In genomic region chr18:70373062-70373519, GRCh38 we compare ENCODE assay signal across 9 cellular contexts.
DNase-seq lines count a peak whose midpoint lies in the region; ATAC-seq and TF ChIP-seq lines count a peak whose summit lies in the region.
"Had no signal": no experiment of that assay in that cellular context is flagged by ENCODE, and none has a peak within 500 bp of the region (broad histone marks: within the 10 kb centered on the region; RNA-seq: fewer than 3 reads in every experiment).

No MANE protein-coding gene starts in this region.

- ATAC-seq in PC-3 (peak; percentile 77), GM21723 (IDR thresholded peaks at IDR 0.05; ENCODE audit: unreplicated experiment) (no peak), GM18520 (IDR thresholded peaks at IDR 0.05; ENCODE audit: unreplicated experiment) (no peak)

- H3K79me2 ChIP-seq in PC-3 (ENCODE audit: low read length) (no peaks in the 10 kb centered on the region), neural progenitor cell (ENCODE audit: low read depth) (no peaks in the 10 kb centered on the region)

- H4K20me1 ChIP-seq in PC-3 (ENCODE audit: low read length) (no peaks in the 10 kb centered on the region), neural progenitor cell (ENCODE audit: low read depth) (no peaks in the 10 kb centered on the region)

- no peaks in the 10 kb centered on the region for H3K36me3 ChIP-seq in PC-3 (ENCODE audit: low read depth, low read length)
- no peaks in the 10 kb centered on the region for H3K36me3 ChIP-seq in neural progenitor cell

- peaks cover 9% of the 10 kb centered on the region for H3K27me3 Mint-ChIP-seq in dendritic cell treated with granulocyte-macrophage colony-stimulating factor and Interleukin-4, amounts not matched to agents 40 ng/mL and 50 ng/mL, for 4 days
- H3K27me3 Mint-ChIP-seq in neural progenitor cell (ENCODE audit: insufficient read depth, low read depth), result no peaks in the 10 kb centered on the region

- BruUV-seq in PC-3 (replicated peaks; lab: Mats Ljungman, UMichigan), result no TSS peak

- H3K4me1 Mint-ChIP-seq in dendritic cell treated with granulocyte-macrophage colony-stimulating factor and Interleukin-4, amounts not matched to agents 40 ng/mL and 50 ng/mL, for 4 days (ENCODE audit: low read depth), result peaks cover 18% of the 10 kb centered on the region
- H3K4me1 Mint-ChIP-seq in neural progenitor cell, result peaks cover 9% of the 10 kb centered on the region

- no peaks in the 10 kb centered on the region for H3K9me2 ChIP-seq in PC-3 (replicated peaks; ENCODE audit: low read length)

- TF ChIP-seq CTCF in PC-3 (conservative IDR thresholded peaks at IDR 0.05; ENCODE audit: low read depth, low read length) (no peak), neural progenitor cell (IDR thresholded peaks at IDR 0.05) (no peak)

- DNase-seq in GM03348 (ENCODE audit: low spot score) (peak; percentile 66), PC-3 (peak; percentile 89), neural progenitor cell (ENCODE audit: low spot score) (no peak), cortex of kidney (lab: John Stamatoyannopoulos, UW) (no peak)
- DNase-seq in effector CD8-positive, alpha-beta T cell (lab: John Stamatoyannopoulos, UW), result no peak
- DNase-seq: activated CD4-positive, alpha-beta T cell treated with anti-CD3 and anti-CD28 coated beads, Interleukin-2, amount 50 U/mL, for 4 hours had no signal

- H3K27ac Mint-ChIP-seq in dendritic cell treated with granulocyte-macrophage colony-stimulating factor and Interleukin-4, amounts not matched to agents 40 ng/mL and 50 ng/mL, for 4 days, result peak overlapping the region; percentile 12
- no peak overlapping the region for H3K27ac Mint-ChIP-seq in neural progenitor cell

- H3K4me3 ChIP-seq in PC-3 (ENCODE audit: low read length) (peak overlapping the region; percentile 7; the same call in 1 of the 2 replicates), neural progenitor cell (no peak overlapping the region)

- H3K9me3 ChIP-seq in PC-3 (ENCODE audit: low read length), result no peaks in the 10 kb centered on the region
- H3K9me3 ChIP-seq in neural progenitor cell (ENCODE audit: low read depth), result no peaks in the 10 kb centered on the region

- peaks cover 5% of the 10 kb centered on the region for H3F3A ChIP-seq in PC-3 (ENCODE audit: low read length, unreplicated experiment)
- no peaks in the 10 kb centered on the region for H3F3A ChIP-seq in neural progenitor cell (ENCODE audit: low read depth)

- no peaks in the 10 kb centered on the region for H3K36me3 Mint-ChIP-seq in dendritic cell treated with granulocyte-macrophage colony-stimulating factor and Interleukin-4, amounts not matched to agents 40 ng/mL and 50 ng/mL, for 4 days (ENCODE audit: low read depth)
- no peaks in the 10 kb centered on the region for H3K36me3 Mint-ChIP-seq in neural progenitor cell

- CTCF ChIA-PET in PC-3 (lab: Charles Lee), result interaction anchor here (1.3 kb wide), 1 partner anchor 61 kb away, joined by 5 read pairs; no protein-coding TSS in a partner anchor

- POLR2A ChIA-PET in PC-3 (lab: Charles Lee; ENCODE audit: unreplicated experiment), result interaction anchor here (0.6 kb wide), 1 partner anchor 1576 kb away, joined by 3 read pairs; no protein-coding TSS in a partner anchor

- H3K4me1 ChIP-seq in PC-3 (ENCODE audit: insufficient read depth, low read length), result peaks cover 38% of the 10 kb centered on the region
- H3K4me1 ChIP-seq in neural progenitor cell, result peaks cover 3% of the 10 kb centered on the region

- H3K27ac ChIP-seq in PC-3 (ENCODE audit: low read length), result peak overlapping the region; percentile 94
- no peak overlapping the region for H3K27ac ChIP-seq in neural progenitor cell

- H3K4me3 Mint-ChIP-seq in dendritic cell treated with granulocyte-macrophage colony-stimulating factor and Interleukin-4, amounts not matched to agents 40 ng/mL and 50 ng/mL, for 4 days, result no peak overlapping the region
- H3K4me3 Mint-ChIP-seq in neural progenitor cell, result no peak overlapping the region

- intact Hi-C loops in PC-3 (cut with micrococcal nuclease), result no loop called here
- intact Hi-C loops in dendritic cell treated with granulocyte-macrophage colony-stimulating factor and Interleukin-4, amounts not matched to agents 40 ng/mL and 50 ng/mL, for 4 days (cut with micrococcal nuclease), result no loop called here

- peak overlapping the region; percentile 63 for H3K4me2 ChIP-seq in PC-3 (ENCODE audit: low read length)
- no peak overlapping the region for H3K4me2 ChIP-seq in neural progenitor cell

- H3K9ac ChIP-seq in PC-3 (ENCODE audit: low read length) (peak overlapping the region; percentile 71), neural progenitor cell (no peak overlapping the region)

- no peaks in the 10 kb centered on the region for H3K9me3 Mint-ChIP-seq in dendritic cell treated with granulocyte-macrophage colony-stimulating factor and Interleukin-4, amounts not matched to agents 40 ng/mL and 50 ng/mL, for 4 days
- H3K9me3 Mint-ChIP-seq in neural progenitor cell, result peaks cover 4% of the 10 kb centered on the region

- no peak overlapping the region for H2AFZ ChIP-seq in PC-3 (ENCODE audit: low read length)
- H2AFZ ChIP-seq in neural progenitor cell (replicated peaks), result peak overlapping the region; percentile 15

- H3K27me3 ChIP-seq in PC-3 (ENCODE audit: low read length) (no peaks in the 10 kb centered on the region), neural progenitor cell (no peaks in the 10 kb centered on the region)

Comparison
In these comparisons a context has a peak if more than half of its experiments do, and no peak if none do; other contexts are left out.
1. DNase-seq: peak in GM03348 (single experiment) and PC-3 (single experiment); none in neural progenitor cell (single experiment), cortex of kidney (single experiment) and effector CD8-positive, alpha-beta T cell (single experiment).